23 cellular contexts compared by ENCODE assay signal in the genomic region with DNA sequence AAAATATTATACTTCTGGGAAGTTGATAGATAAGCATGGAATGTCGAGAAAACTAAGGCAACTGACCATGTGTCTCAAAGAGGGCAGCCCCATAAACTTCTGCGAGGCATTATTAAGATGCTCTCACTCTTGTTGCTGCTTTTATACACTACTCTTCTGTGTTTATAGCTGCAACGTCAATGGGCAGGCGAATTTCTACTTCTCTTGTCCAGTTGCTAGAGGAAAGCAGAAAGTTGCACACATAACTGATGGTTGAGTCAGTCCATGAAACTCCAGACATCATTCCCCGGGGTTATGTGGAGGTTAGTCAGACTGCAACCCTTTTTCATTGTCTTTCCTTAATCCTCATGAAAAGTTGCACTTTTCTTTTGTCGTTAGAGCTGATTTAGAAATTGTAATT. TPM values are rescaled to one million over a fixed set of nuclear protein-coding genes. Genes with fewer than 3 reads are reported as not detected.
A peak's percentile ranks its signal among the peaks of the same experiment; 100 is the strongest.
DNase-seq lines count a peak whose midpoint lies in the region; ATAC-seq, FAIRE-seq and TF ChIP-seq lines count a peak whose summit lies in the region.
"Had no signal": no experiment of that assay in that cellular context is flagged by ENCODE, and none has a peak within 500 bp of the region (broad histone marks: within the 10 kb centered on the region; RNA-seq: fewer than 3 reads in every experiment).

No MANE protein-coding gene starts in this region.

- in situ Hi-C loops in IMR-90 (cut with MboI; ENCODE audit: low sequenced_read_pairs): no loop called here

- WGBS in IMR-90 (ENCODE audit: extremely low coverage in 2 of 2, insufficient read length in 1 of 2), 2 experiments: no CpG with 5 or more reads among the region's 6 CpGs

- no TSS peak for BruUV-seq in IMR-90 (replicated peaks; lab: Mats Ljungman, UMichigan)

- H2BK20ac ChIP-seq in IMR-90 (ENCODE audit: low read depth, low read length): no peak overlapping the region

- H2BK120ac ChIP-seq in IMR-90 (ENCODE audit: low read depth, low read length): no peak overlapping the region

- no peak overlapping the region for H3K23ac ChIP-seq in IMR-90 (ENCODE audit: low read depth, low read length)

- H3K4me1 Mint-ChIP-seq in osteocyte (ENCODE audit: unreplicated experiment): no peaks in the 10 kb centered on the region
- H3K4me1 Mint-ChIP-seq: CD4-positive, alpha-beta memory T cell; memory B cell had no signal

- H2AK9ac ChIP-seq in IMR-90 (replicated peaks; ENCODE audit: low read depth, low read length, poor library complexity): no peak overlapping the region

- no peaks in the 10 kb centered on the region for H3K4me1 ChIP-seq in IMR-90 (ENCODE audit: control insufficient read depth, insufficient read depth, low read length)

- no peak overlapping the region for H4K91ac ChIP-seq in IMR-90 (ENCODE audit: insufficient read depth, low read depth, low read length)

- no peak overlapping the region for H4K8ac ChIP-seq in IMR-90 (ENCODE audit: low read depth in 2 of 2, low read length in 2 of 2)

- no peak overlapping the region for H3K14ac ChIP-seq in IMR-90 (replicated peaks; ENCODE audit: low read depth, low read length)

- TF ChIP-seq RAD21 in IMR-90 (IDR thresholded peaks at IDR 0.05; ENCODE audit: low read length): no peak

- no peaks in the 10 kb centered on the region for H3K27me3 Mint-ChIP-seq in osteocyte (ENCODE audit: unreplicated experiment)
- H3K27me3 Mint-ChIP-seq: CD4-positive, alpha-beta memory T cell; memory B cell had no signal

- H3K9me3 ChIP-seq in IMR-90 (ENCODE audit: control insufficient read depth, insufficient read depth, low read length) (peaks cover 6% of the 10 kb centered on the region; the same call in 1 of the 2 replicates), WERI-Rb-1 (ENCODE audit: severe bottlenecking) (no peaks in the 10 kb centered on the region)

- no peaks in the 10 kb centered on the region for H3K9me3 Mint-ChIP-seq in osteocyte (ENCODE audit: unreplicated experiment)
- H3K9me3 Mint-ChIP-seq: activated T-helper 1 cell treated with anti-CD3 and anti-CD28 coated beads, Interleukin-12 subunit alpha, Interleukin-12 subunit beta, Interleukin-2, Interleukin-4 antibody, amounts not matched to agents 30 ng/mL and 10 ng/mL and 1 ng/mL, durations not matched to agents 14 hours and 24 hours and 36 hours; memory B cell; T-helper 1 cell treated with Interleukin-12 subunit alpha and Interleukin-12 subunit beta and Interleukin-4 antibody, amounts not matched to agents 30 μg/mL and 1 μg/mL, for 36 hours had no signal

- CTCF ChIA-PET in IMR-90 (lab: Yijun Ruan, JAX): no interaction called here

- no peak for FAIRE-seq in bronchial epithelial cell (lab: Jason Lieb, UNC)

- no peak overlapping the region for H3K18ac ChIP-seq in IMR-90 (ENCODE audit: low read depth, low read length)

- no peaks in the 10 kb centered on the region for H4K20me1 ChIP-seq in IMR-90 (ENCODE audit: insufficient read depth, low read length)

- no peak overlapping the region for H4K5ac ChIP-seq in IMR-90 (ENCODE audit: low read depth, low read length)

- no peak overlapping the region for H3K27ac Mint-ChIP-seq in osteocyte (ENCODE audit: unreplicated experiment)
- H3K27ac Mint-ChIP-seq: activated T-helper 1 cell treated with anti-CD3 and anti-CD28 coated beads, Interleukin-12 subunit alpha, Interleukin-12 subunit beta, Interleukin-2, Interleukin-4 antibody, amounts not matched to agents 30 ng/mL and 10 ng/mL and 1 ng/mL, durations not matched to agents 14 hours and 24 hours and 36 hours; CD4-positive, alpha-beta memory T cell; memory B cell; T-helper 1 cell treated with Interleukin-12 subunit alpha and Interleukin-12 subunit beta and Interleukin-4 antibody, amounts not matched to agents 30 μg/mL and 1 μg/mL, for 36 hours had no signal

- intact Hi-C loops in IMR-90 (cut with micrococcal nuclease): no loop called here

- no peak for TF ChIP-seq POLR2A in IMR-90 (IDR thresholded peaks at IDR 0.05; ENCODE audit: low read depth, low read length)

- H3K4me3 Mint-ChIP-seq in osteocyte (ENCODE audit: unreplicated experiment): no peak overlapping the region
- H3K4me3 Mint-ChIP-seq: activated T-helper 1 cell treated with anti-CD3 and anti-CD28 coated beads, Interleukin-12 subunit alpha, Interleukin-12 subunit beta, Interleukin-2, Interleukin-4 antibody, amounts not matched to agents 30 ng/mL and 10 ng/mL and 1 ng/mL, durations not matched to agents 14 hours and 24 hours and 36 hours; CD4-positive, alpha-beta memory T cell; memory B cell; T-helper 1 cell treated with Interleukin-12 subunit alpha and Interleukin-12 subunit beta and Interleukin-4 antibody, amounts not matched to agents 30 μg/mL and 1 μg/mL, for 36 hours had no signal

- no peaks in the 10 kb centered on the region for H3K27me3 ChIP-seq in IMR-90 (ENCODE audit: control insufficient read depth, insufficient read depth, low read length)
- H3K27me3 ChIP-seq in bronchial epithelial cell (ENCODE audit: control insufficient read depth, insufficient read depth, low read length): no peaks in the 10 kb centered on the region
- H3K27me3 ChIP-seq in WERI-Rb-1 (ENCODE audit: insufficient read depth, low read depth, severe bottlenecking): no peaks in the 10 kb centered on the region

- dilution Hi-C loops in IMR-90 (cut with HindIII; ENCODE audit: low sequenced_read_pairs, unreplicated experiment): no loop called here

- no peaks in the 10 kb centered on the region for H3K36me3 Mint-ChIP-seq in osteocyte (ENCODE audit: unreplicated experiment)
- H3K36me3 Mint-ChIP-seq: CD4-positive, alpha-beta memory T cell; memory B cell had no signal

- H3K4me3 ChIP-seq in IMR-90 (ENCODE audit: insufficient read depth, low read depth, low read length) (no peak overlapping the region), bronchial epithelial cell (ENCODE audit: low read depth, low read length) (no peak overlapping the region), WERI-Rb-1 (ENCODE audit: low read depth, low read length) (no peak overlapping the region)

- H2AK5ac ChIP-seq in IMR-90 (ENCODE audit: low read depth, low read length): no peak overlapping the region

- TF ChIP-seq CTCF in IMR-90 (conservative IDR thresholded peaks at IDR 0.05; ENCODE audit: low read depth, low read length) (no peak), bronchial epithelial cell (IDR thresholded peaks at IDR 0.05; ENCODE audit: insufficient read depth, low read length, severe bottlenecking) (no peak), WERI-Rb-1 (IDR thresholded peaks at IDR 0.05; ENCODE audit: low read depth, low read length) (no peak), osteocyte (IDR thresholded peaks at IDR 0.05) (no peak)

- H3K9ac ChIP-seq in IMR-90 (ENCODE audit: low read depth, low read length): no peak overlapping the region

- peak; percentile 47 for DNase-seq in A172 (ENCODE audit: low spot score)
- DNase-seq in IMR-90: peak; percentile 13
- DNase-seq in bronchial epithelial cell (ENCODE audit: low read depth): peak; percentile 63
- peak; percentile 58 for DNase-seq in islet precursor cell
- DNase-seq in WERI-Rb-1: no peak
- no peak for DNase-seq in NCI-H2081 (lab: John Stamatoyannopoulos, UW)
- DNase-seq in osteocyte (ENCODE audit: extremely low spot score, unreplicated experiment): no peak
- DNase-seq: activated CD4-positive, CD25-positive, alpha-beta regulatory T cell; activated CD8-positive, alpha-beta memory T cell treated with anti-CD3 and anti-CD28 coated beads for 24 hours; CD4-positive, alpha-beta memory T cell; NCI-H345; NK-92 treated with Interleukin-12 subunit alpha and Interleukin-12 subunit beta, amount 100 ng/mL, for 24 hours; SHP77 treated with DMSO at 0.1 percent for 48 hours; stimulated activated naive CD8-positive, alpha-beta T cell treated with anti-CD3 and anti-CD28 coated beads, Interleukin-15, Interleukin-2, amounts not matched to agents 100 U/mL and 50 U/mL, for 24 hours had no signal

- no peaks in the 10 kb centered on the region for H3K9me1 ChIP-seq in IMR-90 (ENCODE audit: insufficient read depth, low read length)

- POLR2A ChIA-PET in IMR-90 (lab: Charles Lee; ENCODE audit: unreplicated experiment): no interaction called here

- H3K79me1 ChIP-seq in IMR-90 (ENCODE audit: low read depth in 1 of 2, low read length in 2 of 2): no peaks in the 10 kb centered on the region

- no peak overlapping the region for H3K27ac ChIP-seq in IMR-90 (ENCODE audit: insufficient read depth, low read length)
- H3K27ac ChIP-seq in WERI-Rb-1: no peak overlapping the region

- no peak overlapping the region for H2AFZ ChIP-seq in IMR-90 (replicated peaks; ENCODE audit: low read length, poor library complexity)

- no peak overlapping the region for H2BK5ac ChIP-seq in IMR-90 (ENCODE audit: low read depth, low read length, poor library complexity, severe bottlenecking)

- H2BK15ac ChIP-seq in IMR-90 (ENCODE audit: low read depth, low read length): no peak overlapping the region

- no peak overlapping the region for H3K56ac ChIP-seq in IMR-90 (ENCODE audit: extremely low read depth, insufficient read depth, low read length)

- H3K4ac ChIP-seq in IMR-90 (ENCODE audit: low read depth, low read length): no peak overlapping the region

- H3K4me2 ChIP-seq in IMR-90 (ENCODE audit: low read depth, low read length): no peak overlapping the region

- no peak for ATAC-seq in IMR-90 (ENCODE audit: low read depth)
- no peak for ATAC-seq in HG02571 (IDR thresholded peaks at IDR 0.05; ENCODE audit: unreplicated experiment)
- ATAC-seq: HCT116; stimulated activated naive CD8-positive, alpha-beta T cell treated with anti-CD3 and anti-CD28 coated beads, Interleukin-15, Interleukin-2, amounts not matched to agents 100 U/mL and 50 U/mL, for 24 hours had no signal

- no peaks in the 10 kb centered on the region for H3K36me3 ChIP-seq in IMR-90 (ENCODE audit: control insufficient read depth, insufficient read depth, low read length)
- H3K36me3 ChIP-seq in bronchial epithelial cell (ENCODE audit: control insufficient read depth, insufficient read depth, low read length): no peaks in the 10 kb centered on the region
- H3K36me3 ChIP-seq in WERI-Rb-1: no peaks in the 10 kb centered on the region

TF ChIP-seq in IMR-90, 13 proteins besides CTCF, POLR2A, EP300 and RAD21 (continues in another document):
- TF ChIP-seq BHLHE40 (IDR thresholded peaks at IDR 0.05; ENCODE audit: low read depth, low read length): no peak
- TF ChIP-seq CEBPB (IDR thresholded peaks at IDR 0.05; ENCODE audit: low read depth, low read length): no peak
- no peak for TF ChIP-seq RFX5 (IDR thresholded peaks at IDR 0.05; ENCODE audit: low read depth, low read length)
- TF ChIP-seq NFE2L2 (IDR thresholded peaks at IDR 0.05; ENCODE audit: low read depth, low read length): no peak
- no peak for TF ChIP-seq MXI1 (IDR thresholded peaks at IDR 0.05; ENCODE audit: borderline replicate concordance, low read depth, low read length)
- no peak for TF ChIP-seq RCOR1 (IDR thresholded peaks at IDR 0.05; ENCODE audit: insufficient replicate concordance, low read length)

RNA-seq across cellular contexts. Expression of a gene that starts 39.8 kb away (rescaled TPM):
- total RNA-seq in A172 (2014; rRNA removed; shearing (Covaris generic)): not detected in 2 replicates
- total RNA-seq in IMR-90 (2012; rRNA removed) (not detected in 2 replicates), bronchial epithelial cell (0.26 TPM in 2 replicates), osteocyte (not detected in 2 replicates)
- not detected in 2 replicates for polyA plus RNA-seq in IMR-90 (2012; rRNA removed)
- polyA plus RNA-seq in IMR-90 (2012; cell fraction: cytosol; rRNA removed): not detected in 2 replicates
- not detected in 2 replicates for polyA plus RNA-seq in IMR-90 (2012; cell fraction: nucleus; rRNA removed; ENCODE audit: low replicate concordance)
- total RNA-seq: activated T-helper 1 cell treated with anti-CD3 and anti-CD28 coated beads, Interleukin-12 subunit alpha, Interleukin-12 subunit beta, Interleukin-2, Interleukin-4 antibody, amounts not matched to agents 30 ng/mL and 10 ng/mL and 1 ng/mL, durations not matched to agents 14 hours and 24 hours and 36 hours; CD4-positive, alpha-beta memory T cell; chondrocyte; glomerular endothelial cell; urinary bladder had no signal
- polyA plus RNA-seq: CD4-positive, alpha-beta memory T cell; neural cell; urinary bladder had no signal

Comparison
In these comparisons a context has a peak if more than half of its experiments do, and no peak if none do; other contexts are left out.
1. DNase-seq: peak in A172 (single experiment), IMR-90 (single experiment), bronchial epithelial cell (single experiment) and islet precursor cell (single experiment); none in WERI-Rb-1 (single experiment), NCI-H2081 (0 of 2) and osteocyte (single experiment).